Comparison of ENCODE assay signal across 9 cellular contexts in the genomic region with DNA sequence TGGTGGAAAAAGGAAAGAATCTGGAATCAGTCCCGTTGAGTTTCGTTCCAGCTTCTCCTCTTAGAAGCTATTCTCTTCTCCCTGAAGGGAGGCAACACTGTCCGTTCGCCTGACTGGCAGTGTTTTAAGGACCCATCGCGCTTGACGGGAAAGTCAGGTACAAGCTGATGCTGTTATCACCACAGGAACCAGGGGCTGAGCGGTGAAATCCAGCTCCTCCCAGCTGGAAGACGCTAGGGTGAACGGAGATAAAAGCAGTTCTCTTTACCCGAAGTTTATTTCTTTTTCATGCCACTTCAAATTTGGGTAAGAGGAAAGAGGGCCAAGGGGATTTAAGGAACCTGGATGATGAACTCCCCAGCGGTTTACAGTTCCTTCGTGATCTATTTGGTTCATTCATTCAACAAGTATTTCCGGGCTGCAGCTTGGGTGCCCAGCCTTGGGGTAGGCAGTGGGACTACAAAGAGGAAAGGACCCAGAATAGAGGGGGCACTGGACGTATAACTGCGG. TPM values are rescaled to one million over a fixed set of nuclear protein-coding genes. Genes with fewer than 3 reads are reported as not detected.
A peak's percentile ranks its signal among the peaks of the same experiment; 100 is the strongest.
DNase-seq lines count a peak whose midpoint lies in the region; ATAC-seq, FAIRE-seq and TF ChIP-seq lines count a peak whose summit lies in the region.
"Had no signal": no experiment of that assay in that cellular context is flagged by ENCODE, and none has a peak within 500 bp of the region (broad histone marks: within the 10 kb centered on the region; RNA-seq: fewer than 3 reads in every experiment).

No MANE protein-coding gene starts in this region.

- POLR2A ChIA-PET in HEK293T (lab: Yijun Ruan, JAX): no interaction called here

- H3K9me3 Mint-ChIP-seq in activated naive CD8-positive, alpha-beta T cell treated with anti-CD3 and anti-CD28 coated beads, Interleukin-2, amount 50 U/mL, for 24 hours: no peaks in the 10 kb centered on the region

- no peaks in the 10 kb centered on the region for H3K79me2 ChIP-seq in keratinocyte (ENCODE audit: control insufficient read depth, insufficient read depth, low read length)

- H3K4me1 ChIP-seq in heart left ventricle (peaks cover 0 to 12% (median 0%) of the 10 kb centered on the region in 12 donors), keratinocyte (ENCODE audit: control insufficient read depth, extremely low read depth, insufficient read depth, low read length) (no peaks in the 10 kb centered on the region), upper lobe of right lung (no peaks in the 10 kb centered on the region)

- dilution Hi-C loops in keratinocyte (cut with MboI; ENCODE audit: extremely low pct_ligation_motif_present, low sequenced_read_pairs): no loop called here

- no peaks in the 10 kb centered on the region for H4K20me1 ChIP-seq in keratinocyte (ENCODE audit: control insufficient read depth, extremely low read depth, insufficient read depth, low read length)

- H3K4me2 ChIP-seq in keratinocyte (ENCODE audit: control insufficient read depth, extremely low read depth, insufficient read depth, low read depth, low read length): peak overlapping the region; percentile 68

- peaks cover 3% of the 10 kb centered on the region for H3K36me3 Mint-ChIP-seq in activated naive CD8-positive, alpha-beta T cell treated with anti-CD3 and anti-CD28 coated beads, Interleukin-2, amount 50 U/mL, for 24 hours (ENCODE audit: low read depth)

- no peak for DNase-seq in heart left ventricle
- DNase-seq in Right ventricle myocardium inferior (ENCODE audit: missing footprints): no peak
- DNase-seq in activated naive CD8-positive, alpha-beta T cell treated with anti-CD3 and anti-CD28 coated beads, Interleukin-2, amount 50 U/mL, for 24 hours: no peak
- DNase-seq in keratinocyte (ENCODE audit: low read depth, low spot score): no peak
- no peak for DNase-seq in upper lobe of right lung
- DNase-seq in SW 1271 (lab: John Stamatoyannopoulos, UW): no peak
- DNase-seq in activated CD4-positive, alpha-beta T cell treated with anti-CD3 and anti-CD28 coated beads for 1 hour: no peak
- DNase-seq in HEK293T (ENCODE audit: extremely low spot score): no peak

- no peak for FAIRE-seq in keratinocyte (lab: Jason Lieb, UNC)
- FAIRE-seq: G401.6 had no signal

- H3K27me3 Mint-ChIP-seq in activated naive CD8-positive, alpha-beta T cell treated with anti-CD3 and anti-CD28 coated beads, Interleukin-2, amount 50 U/mL, for 24 hours: peaks cover 34% of the 10 kb centered on the region

- H2AFZ ChIP-seq in keratinocyte (ENCODE audit: control insufficient read depth, low read length): peak overlapping the region; percentile 35

- no peaks in the 10 kb centered on the region for H3K9me1 ChIP-seq in keratinocyte (ENCODE audit: control insufficient read depth, extremely low read depth, insufficient read depth, low read length)

- CTCF ChIA-PET in HEK293T (lab: Yijun Ruan, JAX): no interaction called here

- H3K27ac ChIP-seq in heart left ventricle: no peak overlapping the region
- H3K27ac ChIP-seq in keratinocyte (ENCODE audit: control insufficient read depth, insufficient read depth, low read length): no peak overlapping the region
- no peak overlapping the region for H3K27ac ChIP-seq in upper lobe of right lung

- H3K27me3 ChIP-seq in heart left ventricle (peaks cover 0 to 26% (median 7%) of the 10 kb centered on the region in 9 donors), keratinocyte (ENCODE audit: control insufficient read depth, extremely low read depth, insufficient read depth, low read length) (no peaks in the 10 kb centered on the region), upper lobe of right lung (peaks cover 3% of the 10 kb centered on the region)

- peaks cover 7% of the 10 kb centered on the region for H3K4me1 Mint-ChIP-seq in activated naive CD8-positive, alpha-beta T cell treated with anti-CD3 and anti-CD28 coated beads, Interleukin-2, amount 50 U/mL, for 24 hours

- intact Hi-C loops in heart left ventricle (cut with DNase I) (loop anchor here in 2 of 10 donors (5.0 to 10.0 kb wide), 2 partner anchors 65 to 217 kb away; no protein-coding TSS in a partner anchor), Right ventricle myocardium inferior (cut with DNase I) (no loop called here), upper lobe of right lung (cut with DNase I) (no loop called here)

- no peak for TF ChIP-seq POLR2A in heart left ventricle (IDR thresholded peaks at IDR 0.05)

- H3K4me3 ChIP-seq in heart left ventricle: peak overlapping the region in 11 of 12 donors; percentile 2 to 54 (median 35)
- H3K4me3 ChIP-seq in keratinocyte (ENCODE audit: control insufficient read depth in 2 of 3, extremely low read depth in 1 of 3, insufficient read depth in 2 of 3, low read depth in 1 of 3, low read length in 3 of 3): peak overlapping the region in 2 of 3 experiments; percentile 29 to 48
- H3K4me3 ChIP-seq in upper lobe of right lung: peak overlapping the region; percentile 34

- TF ChIP-seq CTCF in heart left ventricle (IDR thresholded peaks at IDR 0.05) (no peak), keratinocyte (optimal IDR thresholded peaks at IDR 0.05 in 1 of 3, IDR thresholded peaks at IDR 0.05 in 1 of 3, conservative IDR thresholded peaks at IDR 0.05 in 1 of 3; ENCODE audit: extremely low read depth in 1 of 3, insufficient read depth in 2 of 3, low read length in 3 of 3) (no peak), upper lobe of right lung (IDR thresholded peaks at IDR 0.05) (no peak)

- H3K9ac ChIP-seq in keratinocyte (ENCODE audit: control insufficient read depth, extremely low read depth, insufficient read depth, low read length): no peak overlapping the region

- WGBS in heart left ventricle, 4 donors: 5 to 9% (median 7%) methylated on average over 16 of the region's 16 CpGs

- ATAC-seq in heart left ventricle: no peak
- ATAC-seq in Right ventricle myocardium inferior: no peak
- ATAC-seq in activated naive CD8-positive, alpha-beta T cell treated with anti-CD3 and anti-CD28 coated beads, Interleukin-2, amount 50 U/mL, for 24 hours: no peak
- ATAC-seq in upper lobe of right lung: no peak

- no peaks in the 10 kb centered on the region for H3K9me3 ChIP-seq in heart left ventricle
- H3K9me3 ChIP-seq in keratinocyte (ENCODE audit: control insufficient read depth, low read depth, low read length): no peaks in the 10 kb centered on the region
- H3K9me3 ChIP-seq in upper lobe of right lung: no peaks in the 10 kb centered on the region

- no peak overlapping the region for H3K27ac Mint-ChIP-seq in activated naive CD8-positive, alpha-beta T cell treated with anti-CD3 and anti-CD28 coated beads, Interleukin-2, amount 50 U/mL, for 24 hours

- H3K36me3 ChIP-seq in heart left ventricle: no peaks in the 10 kb centered on the region
- no peaks in the 10 kb centered on the region for H3K36me3 ChIP-seq in keratinocyte (ENCODE audit: control insufficient read depth in 2 of 2, extremely low read depth in 1 of 2, insufficient read depth in 2 of 2, low read length in 2 of 2)
- H3K36me3 ChIP-seq in upper lobe of right lung: no peaks in the 10 kb centered on the region

- H3K4me3 Mint-ChIP-seq in activated naive CD8-positive, alpha-beta T cell treated with anti-CD3 and anti-CD28 coated beads, Interleukin-2, amount 50 U/mL, for 24 hours: peak overlapping the region; percentile 52

TF ChIP-seq in HEK293T, 16 proteins besides CTCF, POLR2A, EP300 and RAD21:
- TF ChIP-seq FOXM1 (IDR thresholded peaks at IDR 0.05; ENCODE audit: borderline replicate concordance) (no peak), L3MBTL2 (conservative IDR thresholded peaks at IDR 0.05) (no peak), ZNF384 (IDR thresholded peaks at IDR 0.05) (no peak), BHLHE40 (IDR thresholded peaks at IDR 0.05; ENCODE audit: borderline replicate concordance) (no peak), ELF4 (IDR thresholded peaks at IDR 0.05) (no peak), HDGF (IDR thresholded peaks at IDR 0.05; ENCODE audit: borderline replicate concordance) (no peak)

RNA-seq across cellular contexts. Expression of a gene that starts 0.6 kb away (rescaled TPM):
- total RNA-seq in heart left ventricle (not detected), Right ventricle myocardium inferior (not detected), upper lobe of right lung (not detected)
- polyA plus RNA-seq in heart left ventricle (not detected), keratinocyte (0.03 to 0.12 TPM in 2 of 3 replicates, not detected in the other)
- polyA plus RNA-seq in keratinocyte (2011; ENCODE audit: low read depth): not detected
- polyA plus RNA-seq in keratinocyte (2011; cell fraction: cytosol; rRNA removed): not detected in 2 replicates
- polyA plus RNA-seq in keratinocyte (2011; cell fraction: nucleus; rRNA removed): not detected in 2 replicates
- not detected in 2 replicates for polyA plus RNA-seq in keratinocyte (2012; ENCODE audit: low replicate concordance)
- polyA minus RNA-seq in keratinocyte: not detected in 3 replicates
- not detected for polyA minus RNA-seq in keratinocyte (2011; cell fraction: cytosol; rRNA and poly(A)+ RNA removed)
- polyA minus RNA-seq in keratinocyte (2011; cell fraction: nucleus; rRNA and poly(A)+ RNA removed): not detected in 2 replicates
